Comparison of ENCODE assay signal across 22 cellular contexts in the genomic region with DNA sequence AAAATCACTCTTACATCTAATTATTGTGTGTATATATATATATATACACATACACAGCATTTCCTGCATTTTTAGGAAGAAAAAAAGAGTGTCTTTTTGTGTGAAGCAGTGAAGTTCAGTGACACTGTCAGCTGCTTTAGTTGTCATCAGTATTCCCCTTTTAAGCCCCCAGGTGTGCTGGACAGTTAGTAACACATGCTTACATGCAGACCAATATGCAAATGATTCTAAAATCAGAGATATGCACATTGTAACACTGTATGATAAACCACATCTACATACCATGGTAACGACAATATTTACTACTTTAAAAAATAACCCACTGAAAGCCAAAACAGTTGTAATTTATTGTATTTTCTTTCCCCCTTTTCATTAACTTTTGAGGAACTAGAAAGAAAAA.
"Had no signal": no experiment of that assay in that cellular context is flagged by ENCODE, and none has a peak within 500 bp of the region (broad histone marks: within the 10 kb centered on the region; RNA-seq: fewer than 3 reads in every experiment).

No MANE protein-coding gene starts in this region.

- H3K27me3 ChIP-seq: gastroesophageal sphincter, heart right ventricle, pancreas, upper lobe of right lung had no signal

- H3K27me3 Mint-ChIP-seq: brain had no signal

- H3K9me3 Mint-ChIP-seq: activated naive CD4-positive, alpha-beta T cell treated with anti-CD3 and anti-CD28 coated beads, Interleukin-2, amount 50 U/mL, for 72 hours; activated T-helper 1 cell treated with anti-CD3 and anti-CD28 coated beads, Interleukin-12 subunit alpha, Interleukin-12 subunit beta, Interleukin-2, Interleukin-4 antibody, amounts not matched to agents 30 ng/mL and 10 ng/mL and 1 ng/mL, durations not matched to agents 14 hours and 24 hours and 36 hours; brain; nephron progenitor cell had no signal

- DNase-seq: activated CD4-positive, alpha-beta T cell treated with anti-CD3 and anti-CD28 coated beads for 1 hour; activated CD4-positive, alpha-beta T cell treated with anti-CD3 and anti-CD28 coated beads, Interleukin-2, amount 50 U/mL, for 1 hour; activated CD8-positive, alpha-beta T cell treated with anti-CD3 and anti-CD28 coated beads, Interleukin-2, amount 10 ng/mL, durations not matched to agents 7 days and 5 days; activated gamma-delta T cell; aorta; heart right ventricle; islet precursor cell; left cardiac atrium; mesenchymal stem cell; nephron progenitor cell; pancreas; right cardiac atrium; stimulated activated CD4-positive, alpha-beta T cell treated with anti-CD3 and anti-CD28 coated beads, Interleukin-4, amount 100 ng/mL, for 24 hours; stimulated activated naive CD4-positive, alpha-beta T cell treated with Interleukin-2 at 50 U/mL for 16 hours; upper lobe of right lung had no signal

- H3K27ac ChIP-seq: epithelial cell of prostate, gastroesophageal sphincter, pancreas, thoracic aorta, upper lobe of right lung had no signal

- H3K4me3 Mint-ChIP-seq: activated CD8-positive, alpha-beta T cell treated with anti-CD3 and anti-CD28 coated beads, Interleukin-2, amount 10 ng/mL, durations not matched to agents 7 days and 5 days; activated T-helper 1 cell treated with anti-CD3 and anti-CD28 coated beads, Interleukin-12 subunit alpha, Interleukin-12 subunit beta, Interleukin-2, Interleukin-4 antibody, amounts not matched to agents 30 ng/mL and 10 ng/mL and 1 ng/mL, durations not matched to agents 14 hours and 24 hours and 36 hours; brain; nephron progenitor cell had no signal

- ATAC-seq: activated CD8-positive, alpha-beta T cell treated with anti-CD3 and anti-CD28 coated beads, Interleukin-2, amount 10 ng/mL, durations not matched to agents 7 days and 5 days; activated naive CD4-positive, alpha-beta T cell treated with anti-CD3 and anti-CD28 coated beads, Interleukin-2, amount 50 U/mL, for 72 hours; gastroesophageal sphincter; heart right ventricle; left cardiac atrium; pancreas; right cardiac atrium; upper lobe of right lung had no signal

- H3K9me3 ChIP-seq: gastroesophageal sphincter, heart right ventricle, pancreas, thoracic aorta, upper lobe of right lung had no signal

- H3K27ac Mint-ChIP-seq: activated CD8-positive, alpha-beta T cell treated with anti-CD3 and anti-CD28 coated beads, Interleukin-2, amount 10 ng/mL, durations not matched to agents 7 days and 5 days; activated naive CD4-positive, alpha-beta T cell treated with anti-CD3 and anti-CD28 coated beads, Interleukin-2, amount 50 U/mL, for 72 hours; activated T-helper 1 cell treated with anti-CD3 and anti-CD28 coated beads, Interleukin-12 subunit alpha, Interleukin-12 subunit beta, Interleukin-2, Interleukin-4 antibody, amounts not matched to agents 30 ng/mL and 10 ng/mL and 1 ng/mL, durations not matched to agents 14 hours and 24 hours and 36 hours; nephron progenitor cell had no signal

- H3K36me3 Mint-ChIP-seq: activated naive CD4-positive, alpha-beta T cell treated with anti-CD3 and anti-CD28 coated beads, Interleukin-2, amount 50 U/mL, for 72 hours had no signal

- FAIRE-seq: pancreas, TTC549 had no signal

- H3K36me3 ChIP-seq: gastroesophageal sphincter, pancreas, thoracic aorta, upper lobe of right lung had no signal

- H3K4me3 ChIP-seq: gastroesophageal sphincter, heart right ventricle, pancreas, thoracic aorta, upper lobe of right lung had no signal

- H3K4me1 ChIP-seq: pancreas, upper lobe of right lung had no signal
